16 cellular contexts compared by ENCODE assay signal in the genomic region with DNA sequence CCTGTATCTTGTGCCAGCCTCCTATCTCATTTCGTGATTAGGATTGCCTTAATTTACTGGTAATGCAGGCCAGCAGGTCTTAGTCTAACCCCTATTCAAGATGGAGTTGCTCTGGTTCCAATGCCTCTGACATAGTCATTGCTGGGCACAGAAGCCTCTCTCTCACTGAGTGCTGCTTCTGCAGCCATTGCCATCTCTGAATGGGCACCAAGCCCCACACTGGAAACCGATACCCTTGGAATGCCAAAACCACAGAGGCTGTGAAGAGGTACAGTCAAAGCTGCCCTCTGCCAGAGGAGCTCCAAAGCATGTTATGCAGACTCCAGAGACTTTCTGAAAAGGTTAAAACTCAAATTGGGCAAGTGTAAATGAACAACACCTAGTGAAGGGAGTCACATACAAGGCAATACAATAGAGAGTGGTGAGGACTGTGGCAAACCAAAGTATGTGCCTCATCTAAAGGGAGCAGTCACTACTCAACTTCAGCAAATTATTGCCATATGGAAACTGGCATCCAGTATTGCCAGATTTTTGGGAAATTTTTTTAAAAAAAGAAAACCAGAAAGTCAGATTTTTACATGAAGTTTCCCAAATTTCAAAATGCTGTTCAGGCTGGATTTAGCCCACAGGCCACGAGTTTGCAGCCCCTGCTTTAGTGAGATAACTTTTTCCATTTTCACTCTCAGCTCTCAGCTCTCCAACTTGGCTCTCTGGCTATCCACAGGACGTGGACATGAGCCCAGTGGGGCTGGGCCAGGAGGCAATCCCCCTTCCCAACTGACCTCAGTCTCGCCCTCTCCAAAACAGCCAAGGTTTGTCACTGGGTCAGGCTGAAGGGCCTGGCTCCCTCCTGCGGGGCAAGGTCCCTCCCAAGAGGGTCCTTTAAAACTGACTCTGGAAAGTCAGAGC. TPM values are rescaled to one million over a fixed set of nuclear protein-coding genes. Genes with fewer than 3 reads are reported as not detected.
DNase-seq lines count a peak whose midpoint lies in the region; ATAC-seq and TF ChIP-seq lines count a peak whose summit lies in the region.
"Had no signal": no experiment of that assay in that cellular context is flagged by ENCODE, and none has a peak within 500 bp of the region (broad histone marks: within the 10 kb centered on the region; RNA-seq: fewer than 3 reads in every experiment).

No MANE protein-coding gene starts in this region.

- H3K36me3 Mint-ChIP-seq in Calu3 (ENCODE audit: insufficient read depth, unreplicated experiment) = no peaks in the 10 kb centered on the region
- H3K36me3 Mint-ChIP-seq: mesothelial cell of epicardium had no signal

- TF ChIP-seq CTCF in heart left ventricle (IDR thresholded peaks at IDR 0.05) (no peak), prostate gland (IDR thresholded peaks at IDR 0.05) (no peak), uterus (IDR thresholded peaks at IDR 0.05) (no peak), BE2C (IDR thresholded peaks at IDR 0.05; ENCODE audit: low read depth, low read length) (no peak), Calu3 (IDR thresholded peaks at IDR 0.05; ENCODE audit: unreplicated experiment) (no peak)

- no peaks in the 10 kb centered on the region for H3K9me3 ChIP-seq in heart left ventricle
- H3K9me3 ChIP-seq in prostate gland = no peaks in the 10 kb centered on the region
- H3K9me3 ChIP-seq in uterus = no peaks in the 10 kb centered on the region
- H3K9me3 ChIP-seq in BE2C = no peaks in the 10 kb centered on the region

- WGBS in heart left ventricle, 4 donors = 59 to 78% (median 73%) methylated on average over 6 of the region's 6 CpGs
- 73% methylated on average over 6 of the region's 6 CpGs for WGBS in prostate gland

- BruUV-seq in Calu3 (replicated peaks; lab: Mats Ljungman, UMichigan) = no TSS peak

- peaks cover 79% of the 10 kb centered on the region for H3K27me3 Mint-ChIP-seq in Calu3 (ENCODE audit: unreplicated experiment)

- H3K4me1 ChIP-seq in heart left ventricle = peaks cover 0 to 42% (median 13%) of the 10 kb centered on the region in 12 donors
- no peaks in the 10 kb centered on the region for H3K4me1 ChIP-seq in prostate gland (replicated peaks)
- H3K4me1 ChIP-seq in uterus = peaks cover 0 to 6% of the 10 kb centered on the region in 2 donors
- H3K4me1 ChIP-seq in BE2C = peaks cover 13% of the 10 kb centered on the region

- no peak overlapping the region for H3K27ac Mint-ChIP-seq in Calu3 (ENCODE audit: unreplicated experiment)
- H3K27ac Mint-ChIP-seq: mesothelial cell of epicardium had no signal

- no peak for TF ChIP-seq POLR2A in heart left ventricle (IDR thresholded peaks at IDR 0.05)
- no peak for TF ChIP-seq POLR2A in prostate gland (IDR thresholded peaks at IDR 0.05)
- TF ChIP-seq POLR2A in uterus (IDR thresholded peaks at IDR 0.05) = no peak

- H3K27me3 ChIP-seq in heart left ventricle (peaks cover 0 to 22% (median 0%) of the 10 kb centered on the region in 9 donors), prostate gland (replicated peaks; ENCODE audit: insufficient read depth) (no peaks in the 10 kb centered on the region), uterus (no peaks in the 10 kb centered on the region), BE2C (no peaks in the 10 kb centered on the region)

- DNase-seq in NCI-H2029 (lab: John Stamatoyannopoulos, UW) = peak; percentile 7
- DNase-seq in NCI-H2029 treated with DMSO at 0.1 percent for 48 hours (lab: John Stamatoyannopoulos, UW) = no peak
- DNase-seq in heart left ventricle = peak in 4 of 5 donors; percentile 55 to 77 (median 66)
- no peak for DNase-seq in prostate gland (ENCODE audit: low spot score)
- DNase-seq in uterus = peak in 1 of 2 donors; percentile 80
- DNase-seq in SKM-1 (lab: John Stamatoyannopoulos, UW; ENCODE audit: unreplicated experiment) = no peak
- no peak for DNase-seq in BE2C
- DNase-seq in Calu3 = no peak
- DNase-seq: activated gamma-delta T cell; caudate nucleus; COR-L47; NCI-H1105 treated with DMSO at 0.1 percent for 48 hours; NCI-H524 treated with DMSO at 0.1 percent for 48 hours; stimulated activated naive CD8-positive, alpha-beta T cell treated with anti-CD3 and anti-CD28 coated beads, Interleukin-15, Interleukin-2, amounts not matched to agents 100 U/mL and 50 U/mL, for 24 hours had no signal

- H3K27ac ChIP-seq in heart left ventricle (peak overlapping the region in 11 of 12 donors; percentile 3 to 94 (median 83)), prostate gland (peak overlapping the region; percentile 27 to 31), uterus (peak overlapping the region; percentile 95 to 97)
- H3K27ac ChIP-seq: RWPE1 had no signal

- H3K4me1 Mint-ChIP-seq in Calu3 (ENCODE audit: low read depth, unreplicated experiment) = peaks cover under 1% of the 10 kb centered on the region

- no peak overlapping the region for H3K4me3 Mint-ChIP-seq in Calu3 (ENCODE audit: low read depth, unreplicated experiment)
- H3K4me3 Mint-ChIP-seq: mesothelial cell of epicardium had no signal

- peak; percentile 28 to 50 (median 44) for ATAC-seq in heart left ventricle
- ATAC-seq: stimulated activated naive CD8-positive, alpha-beta T cell treated with anti-CD3 and anti-CD28 coated beads, Interleukin-15, Interleukin-2, amounts not matched to agents 100 U/mL and 50 U/mL, for 24 hours had no signal

- intact Hi-C loops in heart left ventricle (cut with DNase I) = no loop called here
- intact Hi-C loops in prostate gland (cut with DNase I) = no loop called here
- intact Hi-C loops in uterus (cut with DNase I; ENCODE audit: low total_unique reads) = no loop called here
- intact Hi-C loops in Calu3 (cut with micrococcal nuclease; ENCODE audit: unreplicated experiment) = no loop called here

- CTCF ChIA-PET in Calu3 (lab: Charles Lee) = interaction anchor here (0.6 kb wide), 1 partner anchor 489 kb away, joined by 3 read pairs; no protein-coding TSS in a partner anchor

- no peaks in the 10 kb centered on the region for H3K9me3 Mint-ChIP-seq in Calu3 (ENCODE audit: low read depth, unreplicated experiment)
- H3K9me3 Mint-ChIP-seq: mesothelial cell of epicardium had no signal

- H3K36me3 ChIP-seq in heart left ventricle (peaks cover 0 to 3% (median 0%) of the 10 kb centered on the region in 9 donors), prostate gland (no peaks in the 10 kb centered on the region), uterus (no peaks in the 10 kb centered on the region), BE2C (peaks cover 6% of the 10 kb centered on the region)

- H3K4me3 ChIP-seq in heart left ventricle = no peak overlapping the region
- H3K4me3 ChIP-seq in prostate gland = no peak overlapping the region
- no peak overlapping the region for H3K4me3 ChIP-seq in uterus
- H3K4me3 ChIP-seq in BE2C (ENCODE audit: low read depth, low read length) = no peak overlapping the region

RNA-seq across cellular contexts. Expression of gene MMP2, which starts 2.1 kb away (rescaled TPM):
- total RNA-seq in heart left ventricle = 100 to 1,000 TPM in 4 of 9 donors, 10 to 100 TPM in 5; 59.1 to 157 (median 77.2) TPM
- polyA plus RNA-seq in heart left ventricle = 10 to 100 TPM; 22.5 to 77.1 TPM
- total RNA-seq in prostate gland = 100 to 1,000 TPM in 1 of 2 donors, 10 to 100 TPM in 1; 22.9 to 175 TPM
- 100 to 1,000 TPM; 130 to 578 (median 324) TPM for total RNA-seq in uterus
- 1,015 TPM for polyA plus RNA-seq in BE2C (2012; ENCODE audit: insufficient read depth, insufficient read length, low read depth)
- not detected in 2 replicates for total RNA-seq in Calu3 (2022)

RNA-seq across cellular contexts. Expression of gene LPCAT2, which starts 32.0 kb away (rescaled TPM):
- total RNA-seq in heart left ventricle = 10 to 100 TPM in 3 of 9 donors, 1 to 10 TPM in 6; 4.1 to 13.6 (median 7.6) TPM
- polyA plus RNA-seq in heart left ventricle = 1 to 10 TPM; 3.8 to 5.2 TPM
- total RNA-seq in prostate gland = 10 to 100 TPM; 10.8 to 13.6 TPM
- 10 to 100 TPM; 28.8 to 52.9 (median 36.3) TPM for total RNA-seq in uterus
- polyA plus RNA-seq in BE2C (2012; ENCODE audit: insufficient read depth, insufficient read length, low read depth) = 10.9 TPM
- total RNA-seq in Calu3 (2022) = 3.9 and 10.0 TPM in 2 replicates

Comparison
In these comparisons a context has a peak if more than half of its experiments do, and no peak if none do; other contexts are left out.
1. DNase-seq: peak in NCI-H2029 (single experiment) and heart left ventricle (4 of 5); none in NCI-H2029 treated with DMSO at 0.1 percent for 48 hours (single experiment), prostate gland (single experiment), SKM-1 (single experiment), BE2C (single experiment) and Calu3 (single experiment).
2. H3K27ac ChIP-seq: peak in every context shown above with its lines; median percentile 96 in uterus; 83 in heart left ventricle; 29 in prostate gland.
3. RNA of gene MMP2, which starts 2.1 kb away (total RNA-seq): 130 to 578 TPM in uterus, 22.9 to 175 TPM in prostate gland and 59.1 to 157 TPM in heart left ventricle; not detected in Calu3; every median in the first group is over 10 times any median in the second.